In the genomic region with DNA sequence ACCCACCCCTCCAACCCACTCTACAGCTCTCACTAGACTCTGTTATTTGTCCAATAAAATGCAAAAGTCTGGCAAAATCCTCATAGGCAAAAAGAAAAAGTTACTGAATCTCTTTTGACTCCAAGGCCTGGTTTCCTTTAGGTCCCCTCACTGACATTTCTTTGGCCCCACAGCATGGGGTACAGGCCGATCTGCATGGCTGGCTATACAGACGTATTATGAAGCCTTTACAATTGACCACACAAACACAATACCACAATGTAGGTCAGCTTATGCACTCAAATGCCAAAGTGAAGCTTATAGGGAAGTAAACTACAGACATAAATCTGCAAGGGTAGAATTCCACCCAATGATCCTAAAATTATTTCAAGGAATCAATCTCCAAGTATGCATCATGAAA, we compare ENCODE assay signal across 23 cellular contexts. TPM values are rescaled to one million over a fixed set of nuclear protein-coding genes. Genes with fewer than 3 reads are reported as not detected.
DNase-seq lines count a peak whose midpoint lies in the region; ATAC-seq, FAIRE-seq and TF ChIP-seq lines count a peak whose summit lies in the region.
"Had no signal": no experiment of that assay in that cellular context is flagged by ENCODE, and none has a peak within 500 bp of the region (broad histone marks: within the 10 kb centered on the region; RNA-seq: fewer than 3 reads in every experiment).

No MANE protein-coding gene starts in this region.

- no peak overlapping the region for H2BK5ac ChIP-seq in trophoblast cell (ENCODE audit: low read depth, low read length, poor library complexity)

- TF ChIP-seq EP300 in sigmoid colon (IDR thresholded peaks at IDR 0.05), result no peak

- H3K4ac ChIP-seq in trophoblast cell (ENCODE audit: low read depth, low read length), result no peak overlapping the region

- H3K79me1 ChIP-seq in trophoblast cell (ENCODE audit: low read length), result no peaks in the 10 kb centered on the region

- H3K36me3 ChIP-seq in sigmoid colon, result no peaks in the 10 kb centered on the region
- no peaks in the 10 kb centered on the region for H3K36me3 ChIP-seq in pancreas
- H3K36me3 ChIP-seq in trophoblast cell (ENCODE audit: control insufficient read depth in 1 of 2, insufficient read depth in 2 of 2, low read length in 2 of 2), result no peaks in the 10 kb centered on the region
- H3K36me3 ChIP-seq: tibial nerve had no signal

- no peak overlapping the region for H4K91ac ChIP-seq in trophoblast cell (ENCODE audit: low read depth, low read length)

- H3K27ac ChIP-seq in sigmoid colon (peak overlapping the region in 3 of 4 donors; percentile 41 to 59 (median 58)), pancreas (no peak overlapping the region), trophoblast cell (ENCODE audit: low read depth, low read length) (no peak overlapping the region)
- H3K27ac ChIP-seq: KMS-11, tibial nerve had no signal

- FAIRE-seq in GM19239 (lab: Jason Lieb, UNC) (peak; percentile 53), pancreas (lab: Jason Lieb, UNC) (no peak)

- no peak overlapping the region for H2BK120ac ChIP-seq in trophoblast cell (ENCODE audit: insufficient read depth, low read length, poor library complexity)

- no peak overlapping the region for H2BK12ac ChIP-seq in trophoblast cell (ENCODE audit: low read length)

- WGBS in sigmoid colon, 2 donors, result 76 to 86% methylated on average over 2 of the region's 2 CpGs
- 85 to 89% methylated on average over 2 of the region's 2 CpGs for WGBS in pancreas, 2 donors
- no CpG with 5 or more reads among the region's 2 CpGs for WGBS in trophoblast cell (ENCODE audit: extremely low coverage, insufficient coverage, insufficient read length)

- no peak overlapping the region for H3K23ac ChIP-seq in trophoblast cell (ENCODE audit: low read length)

- H3K4me2 ChIP-seq in trophoblast cell (ENCODE audit: low read length), result no peak overlapping the region
- H3K4me2 ChIP-seq: KMS-11 had no signal

- H2AFZ ChIP-seq in trophoblast cell (ENCODE audit: insufficient read depth, low read length, poor library complexity), result no peak overlapping the region

- no peak overlapping the region for H4K8ac ChIP-seq in trophoblast cell (ENCODE audit: low read depth, low read length)

- peak overlapping the region; percentile 69 for H3K27ac Mint-ChIP-seq in T-helper 17 cell
- H3K27ac Mint-ChIP-seq: activated T-helper 2 cell treated with anti-CD3 and anti-CD28 coated beads, Interferon-gamma antibody, Interleukin-2, Interleukin-4, amounts not matched to agents 10 μg/mL and 5 μg/mL and 100 μg/mL, durations not matched to agents 14 hours and 24 hours and 36 hours had no signal

- intact Hi-C loops in sigmoid colon (cut with DNase I) (no loop called here), pancreas (cut with DNase I) (no loop called here)

- peaks cover 34% of the 10 kb centered on the region for H3K4me1 Mint-ChIP-seq in T-helper 17 cell

- H3K36me3 Mint-ChIP-seq in T-helper 17 cell (ENCODE audit: low read depth), result peaks cover 5% of the 10 kb centered on the region

- no peak for DNase-seq in GM19239 (ENCODE audit: insufficient read length, low spot score)
- DNase-seq in T-helper 17 cell, result no peak
- peak; percentile 59 for DNase-seq in fibroblast of peridontal ligament (ENCODE audit: extremely low read depth)
- DNase-seq in sigmoid colon, result no peak
- DNase-seq in globus pallidus (ENCODE audit: low spot score), result no peak
- DNase-seq in pancreas, result no peak
- DNase-seq in trophoblast cell, result no peak
- DNase-seq: activated CD4-positive, alpha-beta T cell treated with anti-CD3 and anti-CD28 coated beads for 1 hour; amygdala; CD4-positive, alpha-beta memory T cell; foreskin fibroblast; HCEC 1CT; NCI-H1048; NCI-H526; right cardiac atrium; stimulated activated CD4-positive, alpha-beta T cell treated with anti-CD3 and anti-CD28 coated beads, Interleukin-15, amount 100 ng/mL, for 24 hours; stimulated activated naive CD4-positive, alpha-beta T cell treated with Interleukin-2 at 50 U/mL for 16 hours; T1000 had no signal

- no peak overlapping the region for H2AK5ac ChIP-seq in trophoblast cell (ENCODE audit: low read length)

- H3K27me3 ChIP-seq in sigmoid colon (no peaks in the 10 kb centered on the region), pancreas (no peaks in the 10 kb centered on the region), trophoblast cell (ENCODE audit: insufficient read depth, low read length) (no peaks in the 10 kb centered on the region)
- H3K27me3 ChIP-seq: tibial nerve had no signal

- H3K27me3 Mint-ChIP-seq in T-helper 17 cell, result no peaks in the 10 kb centered on the region
- H3K27me3 Mint-ChIP-seq: CD4-positive, alpha-beta memory T cell had no signal

- peaks cover 0 to 60% (median 31%) of the 10 kb centered on the region in 4 donors for H3K4me1 ChIP-seq in sigmoid colon
- H3K4me1 ChIP-seq in pancreas, result peaks cover 0 to 11% (median 6%) of the 10 kb centered on the region in 3 donors
- H3K4me1 ChIP-seq in trophoblast cell (ENCODE audit: control insufficient read depth in 1 of 2, insufficient read depth in 2 of 2, low read length in 2 of 2), result no peaks in the 10 kb centered on the region

- no peak overlapping the region for H3K18ac ChIP-seq in trophoblast cell (ENCODE audit: low read length)

- ATAC-seq in T-helper 17 cell (no peak), GM21367 (IDR thresholded peaks at IDR 0.05; ENCODE audit: unreplicated experiment) (no peak), pancreas (no peak)
- ATAC-seq: left lobe of liver, right cardiac atrium had no signal

- no peak overlapping the region for H3K9ac ChIP-seq in trophoblast cell (ENCODE audit: low read length)
- H3K9ac ChIP-seq: KMS-11 had no signal

- TF ChIP-seq POLR2A in sigmoid colon (IDR thresholded peaks at IDR 0.05), result no peak

- no peaks in the 10 kb centered on the region for H3K9me3 ChIP-seq in T-helper 17 cell (ENCODE audit: control insufficient read depth, low read length, poor library complexity, severe bottlenecking)
- no peaks in the 10 kb centered on the region for H3K9me3 ChIP-seq in sigmoid colon
- no peaks in the 10 kb centered on the region for H3K9me3 ChIP-seq in pancreas
- no peaks in the 10 kb centered on the region for H3K9me3 ChIP-seq in trophoblast cell (ENCODE audit: insufficient read depth, low read depth, low read length)
- H3K9me3 ChIP-seq: tibial nerve had no signal

- no peak overlapping the region for H3K4me3 Mint-ChIP-seq in T-helper 17 cell

- no peak for TF ChIP-seq CTCF in sigmoid colon (IDR thresholded peaks at IDR 0.05)
- TF ChIP-seq CTCF in pancreas (IDR thresholded peaks at IDR 0.05), result no peak

- H4K12ac ChIP-seq in trophoblast cell (ENCODE audit: low read depth, low read length), result no peak overlapping the region

- H3K79me2 ChIP-seq in trophoblast cell (ENCODE audit: control insufficient read depth, insufficient read depth, low read length, poor library complexity), result no peaks in the 10 kb centered on the region

- no peak overlapping the region for H3K4me3 ChIP-seq in sigmoid colon
- H3K4me3 ChIP-seq in pancreas, result no peak overlapping the region
- no peak overlapping the region for H3K4me3 ChIP-seq in trophoblast cell (ENCODE audit: low read depth, low read length)
- H3K4me3 ChIP-seq: tibial nerve had no signal

- no peak overlapping the region for H3K14ac ChIP-seq in trophoblast cell (ENCODE audit: low read length)

RNA-seq across cellular contexts. Expression of gene STX18, which starts 20.8 kb away (rescaled TPM):
- total RNA-seq in T-helper 17 cell, result 10 to 100 TPM; 21.7 to 27.8 TPM
- total RNA-seq in sigmoid colon, result 10 to 100 TPM; 23.5 to 26.9 (median 26.0) TPM
- polyA plus RNA-seq in sigmoid colon, result 10 to 100 TPM; 24.1 to 45.1 (median 32.4) TPM
- total RNA-seq in pancreas, result 10 to 100 TPM; 13.6 to 26.0 (median 18.1) TPM
- 10 to 100 TPM; 30.0 to 35.9 TPM for polyA plus RNA-seq in pancreas
- 30.1 and 32.5 TPM in 2 replicates for polyA plus RNA-seq in trophoblast cell (2013)

Comparison
In these comparisons a context has a peak if more than half of its experiments do, and no peak if none do; other contexts are left out.
1. H3K27ac ChIP-seq: peak in sigmoid colon (3 of 4); none in pancreas (0 of 4) and trophoblast cell (single experiment).